ENCODE assay signal across 21 cellular contexts in the genomic region with DNA sequence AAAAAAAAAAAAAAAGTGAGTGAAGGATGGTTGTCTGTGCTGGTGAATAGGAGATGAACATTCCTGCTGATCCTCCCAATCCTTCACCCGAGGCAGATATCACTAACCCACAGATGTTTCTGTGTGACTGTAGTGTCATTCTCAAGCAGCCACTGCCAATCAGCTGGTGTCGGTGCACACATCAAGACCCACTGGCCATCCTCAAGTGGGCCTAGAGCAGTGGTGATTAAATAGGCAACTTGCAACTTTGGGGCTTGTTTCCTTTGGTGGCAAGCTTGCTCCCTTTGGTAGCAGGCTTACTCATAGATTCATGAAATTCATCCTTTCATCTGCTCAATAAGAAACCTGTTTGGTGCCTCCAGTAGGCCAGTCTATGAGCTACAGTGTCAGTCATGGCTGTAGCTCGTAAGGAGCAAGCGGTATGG. TPM values are rescaled to one million over a fixed set of nuclear protein-coding genes. Genes with fewer than 3 reads are reported as not detected.
A peak's percentile ranks its signal among the peaks of the same experiment; 100 is the strongest.
DNase-seq lines count a peak whose midpoint lies in the region; ATAC-seq, FAIRE-seq and TF ChIP-seq lines count a peak whose summit lies in the region.
"Had no signal": no experiment of that assay in that cellular context is flagged by ENCODE, and none has a peak within 500 bp of the region (broad histone marks: within the 10 kb centered on the region; RNA-seq: fewer than 3 reads in every experiment).

No MANE protein-coding gene starts in this region.

- H2AFZ ChIP-seq in GM12878 (ENCODE audit: control insufficient read depth, low read depth, low read length): no peak overlapping the region

- BruUV-seq in GM12878 (replicated peaks; lab: Mats Ljungman, UMichigan): no TSS peak

- H3K4me1 Mint-ChIP-seq in activated CD8-positive, alpha-beta memory T cell treated with anti-CD3 and anti-CD28 coated beads, Interleukin-2, amount 10 ng/mL, durations not matched to agents 7 days and 5 days: peaks cover 69% of the 10 kb centered on the region

- POLR2A ChIA-PET in GM12878 (lab: Charles Lee): no interaction called here

- in situ Hi-C loops in GM12878 (cut with MboI): loop anchor here (10.0 kb wide), 1 partner anchor 195 kb away; no protein-coding TSS in a partner anchor

- no peak for FAIRE-seq in GM12878 (lab: Jason Lieb, UNC)
- FAIRE-seq: G401.6 had no signal

- H3K27ac Mint-ChIP-seq in activated CD8-positive, alpha-beta memory T cell treated with anti-CD3 and anti-CD28 coated beads, Interleukin-2, amount 10 ng/mL, durations not matched to agents 7 days and 5 days: peak overlapping the region; percentile 88
- H3K27ac Mint-ChIP-seq: WTC11 had no signal

- no peak overlapping the region for H3K27ac ChIP-seq in GM12878 (ENCODE audit: control insufficient read depth, insufficient read depth)
- H3K27ac ChIP-seq: BLaER1 treated with 17β-estradiol and CSF1 and Interleukin-3, amounts not matched to agents 10 nM and 100 nM; lower lobe of right lung; ovary; SJSA1 had no signal

- H3K4me1 ChIP-seq in GM12878 (ENCODE audit: control insufficient read depth, insufficient read depth, low read length): peaks cover 30% of the 10 kb centered on the region

- no peak overlapping the region for H3K4me3 ChIP-seq in GM12878
- H3K4me3 ChIP-seq: BLaER1 treated with 17β-estradiol and CSF1 and Interleukin-3, amounts not matched to agents 10 nM and 100 nM; lower lobe of right lung; ovary; SJSA1 had no signal

- peak; percentile 67 for DNase-seq in activated CD8-positive, alpha-beta memory T cell treated with anti-CD3 and anti-CD28 coated beads, Interleukin-2, amount 10 ng/mL, durations not matched to agents 7 days and 5 days
- no peak for DNase-seq in activated CD8-positive, alpha-beta memory T cell treated with anti-CD3 and anti-CD28 coated beads, Interleukin-2, amount 50 U/mL, for 4 hours
- DNase-seq in OCI-M1 (lab: John Stamatoyannopoulos, UW) (peak; percentile 31), GM12878 (ENCODE audit: low read depth, low spot score) (no peak), NCI-H446 (lab: John Stamatoyannopoulos, UW) (no peak), SHP77 treated with DMSO at 0.1 percent for 48 hours (lab: John Stamatoyannopoulos, UW) (no peak)
- DNase-seq in stimulated activated CD8-positive, alpha-beta memory T cell treated with anti-CD3 and anti-CD28 coated beads, Interleukin-4, amount 100 ng/mL, for 48 hours: peak; percentile 60
- no peak for DNase-seq in activated CD4-positive, CD25-positive, alpha-beta regulatory T cell treated with anti-CD3 and anti-CD28 coated beads, Interleukin-2, amount 50 U/mL, for 72 hours
- DNase-seq: effector CD4-positive, alpha-beta T cell; islet precursor cell; Kasumi-1; lower lobe of right lung; NCI-H748 treated with DMSO at 0.1 percent for 48 hours; ovary; stimulated activated CD4-positive, alpha-beta T cell treated with anti-CD3 and anti-CD28 coated beads, Interleukin-4, amount 100 ng/mL, for 1 hour had no signal

- RAD21 ChIA-PET in GM12878 (lab: Charles Lee; ENCODE audit: unreplicated experiment): interaction anchor here (0.9 to 2.4 kb wide), 5 partner anchors 20 to 125 kb away, joined by 3 to 22 read pairs (median 4); no protein-coding TSS in a partner anchor

- SMC1A ChIA-PET in GM12878 (lab: Charles Lee; ENCODE audit: uncharacterized antibody, unreplicated experiment): interaction anchor here (0.8 to 4.2 kb wide), 7 partner anchors 16 to 198 kb away, joined by 3 to 20 read pairs (median 4); no protein-coding TSS in a partner anchor

- H4K20me1 ChIP-seq in GM12878 (ENCODE audit: control insufficient read depth, insufficient read depth): peaks cover 3% of the 10 kb centered on the region; the same call in 1 of the 2 replicates

- H3K79me2 ChIP-seq in GM12878 (ENCODE audit: control insufficient read depth, insufficient read depth, low read length): peaks cover 9% of the 10 kb centered on the region

- H3K36me3 ChIP-seq in GM12878 (ENCODE audit: control insufficient read depth in 2 of 2, insufficient read depth in 2 of 2, low read length in 1 of 2): peaks cover 0 to 28% of the 10 kb centered on the region in 2 experiments; a peak in 3 of 4 replicates
- H3K36me3 ChIP-seq: ovary, SJSA1 had no signal

- ATAC-seq in activated CD8-positive, alpha-beta memory T cell treated with anti-CD3 and anti-CD28 coated beads, Interleukin-2, amount 10 ng/mL, durations not matched to agents 7 days and 5 days: peak; percentile 50
- ATAC-seq in GM12878: no peak
- ATAC-seq: sciatic nerve, WTC11 had no signal

- TF ChIP-seq RAD21 in GM12878 (IDR thresholded peaks at IDR 0.05; ENCODE audit: insufficient read depth, low read depth, low read length): no peak

- H3K9ac ChIP-seq in GM12878 (ENCODE audit: control insufficient read depth, insufficient read depth, low read length): no peak overlapping the region
- H3K9ac ChIP-seq: BLaER1 treated with 17β-estradiol and CSF1 and Interleukin-3, amounts not matched to agents 10 nM and 100 nM had no signal

- intact Hi-C loops in GM12878 (cut with micrococcal nuclease; ENCODE audit: unreplicated experiment): no loop called here

- TF ChIP-seq POLR2A in GM12878 (IDR thresholded peaks at IDR 0.05; ENCODE audit: low read depth, low read length): no peak

- CTCF ChIA-PET in activated CD8-positive, alpha-beta memory T cell treated with anti-CD3 and anti-CD28 coated beads, Interleukin-2, amount 10 ng/mL, durations not matched to agents 7 days and 5 days (lab: Charles Lee): interaction anchor here (0.9 to 4.9 kb wide), 11 partner anchors 11 to 285 kb away, joined by 3 to 48 read pairs (median 5); a partner anchor contains a TSS
- CTCF ChIA-PET in GM12878 (lab: Yijun Ruan, JAX): interaction anchor here (1.0 to 2.9 kb wide), 6 partner anchors 11 to 125 kb away, joined by 3 to 17 read pairs (median 9); no protein-coding TSS in a partner anchor

- 46% methylated on average over 4 of the region's 4 CpGs for WGBS in GM12878 (ENCODE audit: insufficient coverage, insufficient replicate concordance, low lambda C conversion rate, missing lambda C conversion rate)

- H3K27me3 Mint-ChIP-seq in activated CD8-positive, alpha-beta memory T cell treated with anti-CD3 and anti-CD28 coated beads, Interleukin-2, amount 10 ng/mL, durations not matched to agents 7 days and 5 days: no peaks in the 10 kb centered on the region
- H3K27me3 Mint-ChIP-seq: central memory CD8-positive, alpha-beta T cell had no signal

- TF ChIP-seq EP300 in GM12878 (IDR thresholded peaks at IDR 0.05; ENCODE audit: borderline replicate concordance in 1 of 2, control insufficient read depth in 1 of 2, low read depth in 2 of 2, low read length in 2 of 2): no peak

- H3K4me3 Mint-ChIP-seq in activated CD8-positive, alpha-beta memory T cell treated with anti-CD3 and anti-CD28 coated beads, Interleukin-2, amount 10 ng/mL, durations not matched to agents 7 days and 5 days: no peak overlapping the region
- H3K4me3 Mint-ChIP-seq: central memory CD8-positive, alpha-beta T cell; WTC11 had no signal

- no peaks in the 10 kb centered on the region for H3K9me3 ChIP-seq in GM12878 (replicated peaks; ENCODE audit: control insufficient read depth, insufficient read depth, low read length)
- H3K9me3 ChIP-seq: BLaER1 treated with 17β-estradiol and CSF1 and Interleukin-3, amounts not matched to agents 10 nM and 100 nM; lower lobe of right lung; ovary; SJSA1 had no signal

- H3K4me2 ChIP-seq in GM12878 (ENCODE audit: control insufficient read depth, insufficient read depth): no peak overlapping the region
- H3K4me2 ChIP-seq: BLaER1 treated with 17β-estradiol and CSF1 and Interleukin-3, amounts not matched to agents 10 nM and 100 nM had no signal

- peaks cover 12% of the 10 kb centered on the region for H3K36me3 Mint-ChIP-seq in activated CD8-positive, alpha-beta memory T cell treated with anti-CD3 and anti-CD28 coated beads, Interleukin-2, amount 10 ng/mL, durations not matched to agents 7 days and 5 days

- H3K9me3 Mint-ChIP-seq in activated CD8-positive, alpha-beta memory T cell treated with anti-CD3 and anti-CD28 coated beads, Interleukin-2, amount 10 ng/mL, durations not matched to agents 7 days and 5 days (ENCODE audit: low read depth): no peaks in the 10 kb centered on the region
- H3K9me3 Mint-ChIP-seq: central memory CD8-positive, alpha-beta T cell; WTC11 had no signal

- no peak for TF ChIP-seq CTCF in GM12878 (IDR thresholded peaks at IDR 0.05 in 2 of 3, conservative IDR thresholded peaks at IDR 0.05 in 1 of 3; ENCODE audit: control insufficient read depth in 2 of 3, extremely low read depth in 1 of 3, insufficient read depth in 1 of 3, low read depth in 3 of 3, low read length in 3 of 3)

- no peaks in the 10 kb centered on the region for H3K27me3 ChIP-seq in GM12878 (replicated peaks in 1 of 2; ENCODE audit: control insufficient read depth in 2 of 2, insufficient read depth in 2 of 2, low read length in 1 of 2)
- H3K27me3 ChIP-seq: BLaER1 treated with 17β-estradiol and CSF1 and Interleukin-3, amounts not matched to agents 10 nM and 100 nM; ovary; SJSA1 had no signal

TF ChIP-seq in GM12878, 131 proteins besides CTCF, POLR2A, EP300 and RAD21:
- 0 out of 2 replicates have a peak, but pooled peaks have one; percentile 27 for TF ChIP-seq ZNF384 (IDR thresholded peaks at IDR 0.05; ENCODE audit: borderline replicate concordance, low read depth, low read length)
- TF ChIP-seq NFIC (IDR thresholded peaks at IDR 0.05; ENCODE audit: low read depth, low read length): no peak
TF ChIP-seq in GM12878: peak in this region for 1.

RNA-seq across cellular contexts. Expression of a gene that starts 51.1 kb away (rescaled TPM):
- 100 to 1,000 TPM; 150 to 305 TPM for total RNA-seq in activated CD8-positive, alpha-beta memory T cell treated with anti-CD3 and anti-CD28 coated beads, Interleukin-2, amount 10 ng/mL, durations not matched to agents 7 days and 5 days
- 94.1 and 105 TPM in 2 replicates for total RNA-seq in GM12878 (2013; cell fraction: nucleolus; rRNA removed)
- total RNA-seq in GM12878 (2014; rRNA removed) (169 and 177 TPM in 2 replicates), GM12878 (2014; rRNA removed; fragmentation: Illumina TruSeq; extraction: Trizol) (115 and 119 TPM in 2 replicates), GM12878 (2021) (246 and 254 TPM in 2 replicates)
- polyA plus RNA-seq in GM12878 (2011; ENCODE audit: low read depth): 228 TPM
- polyA plus RNA-seq in GM12878 (2011; rRNA removed) (88.7 and 223 TPM in 2 replicates), GM12878 (2014; fragmentation: Illumina TruSeq; extraction: Trizol) (180 and 294 TPM in 2 replicates), GM12878 (2014; fragmentation: Nextera tagmentation; extraction: Ambion mirVana) (10 to 100 TPM; 22.5 to 30.2 TPM), GM12878 (2014; rRNA removed) (245 and 252 TPM in 2 replicates), GM12878 (2016; fragmentation: Nextera tagmentation; extraction: Ambion mirVana) (100 to 1,000 TPM; 133 to 142 TPM)
- 295 and 353 TPM in 2 replicates for polyA plus RNA-seq in GM12878 (2011; cell fraction: cytosol; rRNA removed)
- 331 and 338 TPM in 2 replicates for polyA plus RNA-seq in GM12878 (2011; cell fraction: nucleus; rRNA removed)
- polyA plus RNA-seq in GM12878 (2012): 364 and 368 TPM in 2 replicates
- 283 and 449 TPM in 2 replicates for polyA minus RNA-seq in GM12878 (2011; rRNA and poly(A)+ RNA removed)
- 110 and 112 TPM in 2 replicates for polyA minus RNA-seq in GM12878 (2011; cell fraction: cytosol; rRNA and poly(A)+ RNA removed)
- 106 and 139 TPM in 2 replicates for polyA minus RNA-seq in GM12878 (2011; cell fraction: nucleus; rRNA and poly(A)+ RNA removed)

Comparison
In these comparisons a context has a peak if more than half of its experiments do, and no peak if none do; other contexts are left out.
1. DNase-seq: peak in activated CD8-positive, alpha-beta memory T cell treated with anti-CD3 and anti-CD28 coated beads, Interleukin-2, amount 10 ng/mL, durations not matched to agents 7 days and 5 days (single experiment), OCI-M1 (single experiment) and stimulated activated CD8-positive, alpha-beta memory T cell treated with anti-CD3 and anti-CD28 coated beads, Interleukin-4, amount 100 ng/mL, for 48 hours (single experiment); none in activated CD8-positive, alpha-beta memory T cell treated with anti-CD3 and anti-CD28 coated beads, Interleukin-2, amount 50 U/mL, for 4 hours (single experiment), GM12878 (single experiment), NCI-H446 (0 of 2), SHP77 treated with DMSO at 0.1 percent for 48 hours (single experiment) and activated CD4-positive, CD25-positive, alpha-beta regulatory T cell treated with anti-CD3 and anti-CD28 coated beads, Interleukin-2, amount 50 U/mL, for 72 hours (single experiment).